In genomic region chr17:13888043-13888442, GRCh38 we compare ENCODE assay signal across 15 cellular contexts.
DNase-seq lines count a peak whose midpoint lies in the region; ATAC-seq and TF ChIP-seq lines count a peak whose summit lies in the region.
"Had no signal": no experiment of that assay in that cellular context is flagged by ENCODE, and none has a peak within 500 bp of the region (broad histone marks: within the 10 kb centered on the region; RNA-seq: fewer than 3 reads in every experiment).

No MANE protein-coding gene starts in this region.

- no peaks in the 10 kb centered on the region for H4K20me1 ChIP-seq in neural progenitor cell (ENCODE audit: low read depth)
- H4K20me1 ChIP-seq: BLaER1 treated with 17β-estradiol and CSF1 and Interleukin-3, amounts not matched to agents 10 nM and 100 nM had no signal

- no peak overlapping the region for H3K27ac Mint-ChIP-seq in neural progenitor cell
- H3K27ac Mint-ChIP-seq: activated CD8-positive, alpha-beta memory T cell treated with anti-CD3 and anti-CD28 coated beads, Interleukin-2, amount 10 ng/mL, durations not matched to agents 7 days and 5 days; stimulated activated memory B cell treated with anti-CD40 and anti-IgM and Interleukin-4, amounts not matched to agents 10 μg/mL and 1 μg/mL and 100 μg/mL, for 72 hours had no signal

- no peaks in the 10 kb centered on the region for H3K4me1 Mint-ChIP-seq in neural progenitor cell
- H3K4me1 Mint-ChIP-seq: activated CD8-positive, alpha-beta memory T cell treated with anti-CD3 and anti-CD28 coated beads, Interleukin-2, amount 10 ng/mL, durations not matched to agents 7 days and 5 days; stimulated activated memory B cell treated with anti-CD40 and anti-IgM and Interleukin-4, amounts not matched to agents 10 μg/mL and 1 μg/mL and 100 μg/mL, for 72 hours had no signal

- no peak overlapping the region for H3K14ac ChIP-seq in mesenchymal stem cell (ENCODE audit: low read length in 2 of 2)

- no peak overlapping the region for H3K4me3 ChIP-seq in BE2C (ENCODE audit: low read depth, low read length)
- H3K4me3 ChIP-seq in HFF-Myc (replicated peaks; ENCODE audit: low read depth, low read length) = no peak overlapping the region
- no peak overlapping the region for H3K4me3 ChIP-seq in mesenchymal stem cell (ENCODE audit: insufficient read depth in 1 of 2, low read depth in 1 of 2, low read length in 2 of 2)
- no peak overlapping the region for H3K4me3 ChIP-seq in neural progenitor cell
- H3K4me3 ChIP-seq: BLaER1 treated with 17β-estradiol and CSF1 and Interleukin-3, amounts not matched to agents 10 nM and 100 nM had no signal

- no peaks in the 10 kb centered on the region for H3K79me1 ChIP-seq in mesenchymal stem cell (replicated peaks; ENCODE audit: low read length, poor library complexity, severe bottlenecking)

- 68% methylated on average over 2 of the region's 2 CpGs for WGBS in mesenchymal stem cell

- H2BK15ac ChIP-seq in mesenchymal stem cell (ENCODE audit: low read depth, poor library complexity, severe bottlenecking) = no peak overlapping the region

- H2BK12ac ChIP-seq in mesenchymal stem cell (ENCODE audit: low read length in 2 of 2) = no peak overlapping the region

- no peaks in the 10 kb centered on the region for H3F3A ChIP-seq in neural progenitor cell (ENCODE audit: low read depth)

- H3K36me3 ChIP-seq in BE2C (no peaks in the 10 kb centered on the region), mesenchymal stem cell (ENCODE audit: control insufficient read depth in 1 of 2, insufficient read depth in 2 of 2, low read depth in 1 of 2, low read length in 2 of 2) (no peaks in the 10 kb centered on the region), neural progenitor cell (peaks cover 2% of the 10 kb centered on the region)

- no peak overlapping the region for H2BK120ac ChIP-seq in mesenchymal stem cell (ENCODE audit: low read depth, low read length)

- no peak overlapping the region for H4K8ac ChIP-seq in mesenchymal stem cell (ENCODE audit: low read length)

- no peak overlapping the region for H3K18ac ChIP-seq in mesenchymal stem cell (ENCODE audit: low read depth in 1 of 2, low read length in 2 of 2)

- DNase-seq in BE2C (peak; percentile 44), HFF-Myc (ENCODE audit: extremely low read depth, low read depth) (peak; percentile 2), dermis blood vessel endothelial cell (peak; percentile 0), mesenchymal stem cell (peak; percentile 34), neural progenitor cell (ENCODE audit: low spot score) (no peak), T-helper 1 cell (no peak)
- DNase-seq: activated CD4-positive, CD25-positive, alpha-beta regulatory T cell; activated CD8-positive, alpha-beta memory T cell treated with anti-CD3 and anti-CD28 coated beads, Interleukin-2, amount 10 ng/mL, durations not matched to agents 7 days and 5 days; NCI-H2107 had no signal

- H2BK5ac ChIP-seq in mesenchymal stem cell (ENCODE audit: low read depth, low read length, poor library complexity, severe bottlenecking) = no peak overlapping the region

- H3K4me1 ChIP-seq in BE2C (no peaks in the 10 kb centered on the region), mesenchymal stem cell (ENCODE audit: control insufficient read depth, insufficient read depth, low read depth, low read length) (no peaks in the 10 kb centered on the region), neural progenitor cell (no peaks in the 10 kb centered on the region)
- H3K4me1 ChIP-seq: BLaER1 treated with 17β-estradiol and CSF1 and Interleukin-3, amounts not matched to agents 10 nM and 100 nM had no signal

- H3K79me2 ChIP-seq in neural progenitor cell (ENCODE audit: low read depth) = no peaks in the 10 kb centered on the region

- peaks cover 2% of the 10 kb centered on the region for H3K36me3 Mint-ChIP-seq in neural progenitor cell
- H3K36me3 Mint-ChIP-seq: activated CD8-positive, alpha-beta memory T cell treated with anti-CD3 and anti-CD28 coated beads, Interleukin-2, amount 10 ng/mL, durations not matched to agents 7 days and 5 days; activated naive CD4-positive, alpha-beta T cell treated with anti-CD3 and anti-CD28 coated beads, Interleukin-2, amount 50 U/mL, for 72 hours had no signal

- no peak overlapping the region for H3K23ac ChIP-seq in mesenchymal stem cell (ENCODE audit: low read length in 2 of 2)

- H3K4me2 ChIP-seq in mesenchymal stem cell (ENCODE audit: low read length, poor library complexity, severe bottlenecking) (no peak overlapping the region), neural progenitor cell (no peak overlapping the region)
- H3K4me2 ChIP-seq: BLaER1 treated with 17β-estradiol and CSF1 and Interleukin-3, amounts not matched to agents 10 nM and 100 nM had no signal

- ATAC-seq in GM19467 (IDR thresholded peaks at IDR 0.05; ENCODE audit: unreplicated experiment) (no peak), GM18868 (IDR thresholded peaks at IDR 0.05; ENCODE audit: unreplicated experiment) (no peak)
- ATAC-seq: activated CD8-positive, alpha-beta memory T cell treated with anti-CD3 and anti-CD28 coated beads, Interleukin-2, amount 10 ng/mL, durations not matched to agents 7 days and 5 days; activated naive CD4-positive, alpha-beta T cell treated with anti-CD3 and anti-CD28 coated beads, Interleukin-2, amount 50 U/mL, for 72 hours; stimulated activated memory B cell treated with anti-CD40 and anti-IgM and Interleukin-4, amounts not matched to agents 10 μg/mL and 1 μg/mL and 100 μg/mL, for 72 hours had no signal

- H3K4ac ChIP-seq in mesenchymal stem cell (ENCODE audit: low read depth in 1 of 2, low read length in 2 of 2) = no peak overlapping the region

- H3K9ac ChIP-seq in mesenchymal stem cell (ENCODE audit: low read length) = no peak overlapping the region
- H3K9ac ChIP-seq in neural progenitor cell = no peak overlapping the region
- H3K9ac ChIP-seq: BLaER1 treated with 17β-estradiol and CSF1 and Interleukin-3, amounts not matched to agents 10 nM and 100 nM had no signal

- no peak overlapping the region for H4K91ac ChIP-seq in mesenchymal stem cell (ENCODE audit: low read length)

- no peak overlapping the region for H3K4me3 Mint-ChIP-seq in neural progenitor cell
- H3K4me3 Mint-ChIP-seq: activated CD8-positive, alpha-beta memory T cell treated with anti-CD3 and anti-CD28 coated beads, Interleukin-2, amount 10 ng/mL, durations not matched to agents 7 days and 5 days; stimulated activated memory B cell treated with anti-CD40 and anti-IgM and Interleukin-4, amounts not matched to agents 10 μg/mL and 1 μg/mL and 100 μg/mL, for 72 hours had no signal

- no peaks in the 10 kb centered on the region for H3K27me3 ChIP-seq in BE2C
- H3K27me3 ChIP-seq in mesenchymal stem cell (ENCODE audit: control insufficient read depth in 1 of 2, insufficient read depth in 1 of 2, low read length in 2 of 2) = no peaks in the 10 kb centered on the region
- no peaks in the 10 kb centered on the region for H3K27me3 ChIP-seq in neural progenitor cell
- H3K27me3 ChIP-seq: BLaER1 treated with 17β-estradiol and CSF1 and Interleukin-3, amounts not matched to agents 10 nM and 100 nM had no signal

- H3K9me3 Mint-ChIP-seq in neural progenitor cell = peaks cover 5% of the 10 kb centered on the region
- H3K9me3 Mint-ChIP-seq: activated naive CD4-positive, alpha-beta T cell treated with anti-CD3 and anti-CD28 coated beads, Interleukin-2, amount 50 U/mL, for 72 hours; stimulated activated memory B cell treated with anti-CD40 and anti-IgM and Interleukin-4, amounts not matched to agents 10 μg/mL and 1 μg/mL and 100 μg/mL, for 72 hours had no signal

- H3K27me3 Mint-ChIP-seq in neural progenitor cell (ENCODE audit: insufficient read depth, low read depth) = peaks cover 2% of the 10 kb centered on the region
- H3K27me3 Mint-ChIP-seq: activated CD8-positive, alpha-beta memory T cell treated with anti-CD3 and anti-CD28 coated beads, Interleukin-2, amount 10 ng/mL, durations not matched to agents 7 days and 5 days; stimulated activated memory B cell treated with anti-CD40 and anti-IgM and Interleukin-4, amounts not matched to agents 10 μg/mL and 1 μg/mL and 100 μg/mL, for 72 hours had no signal

- H3K27ac ChIP-seq in mesenchymal stem cell (ENCODE audit: low read length, poor library complexity, severe bottlenecking) (no peak overlapping the region), neural progenitor cell (no peak overlapping the region)
- H3K27ac ChIP-seq: BLaER1 treated with 17β-estradiol and CSF1 and Interleukin-3, amounts not matched to agents 10 nM and 100 nM; epithelial cell of prostate had no signal

- TF ChIP-seq CTCF in BE2C (IDR thresholded peaks at IDR 0.05; ENCODE audit: low read depth, low read length) (no peak), HFF-Myc (IDR thresholded peaks at IDR 0.05; ENCODE audit: low read depth, low read length, missing control alignments) (no peak), neural progenitor cell (IDR thresholded peaks at IDR 0.05) (no peak)

- no peaks in the 10 kb centered on the region for H3K9me3 ChIP-seq in BE2C
- H3K9me3 ChIP-seq in mesenchymal stem cell (ENCODE audit: control insufficient read depth, low read length) = no peaks in the 10 kb centered on the region
- no peaks in the 10 kb centered on the region for H3K9me3 ChIP-seq in neural progenitor cell (ENCODE audit: low read depth)

- H2AFZ ChIP-seq in mesenchymal stem cell (ENCODE audit: low read depth, low read length) (no peak overlapping the region), neural progenitor cell (replicated peaks) (no peak overlapping the region)

- H2AK5ac ChIP-seq in mesenchymal stem cell (ENCODE audit: low read length, severe bottlenecking) = no peak overlapping the region

Comparison
In these comparisons a context has a peak if more than half of its experiments do, and no peak if none do; other contexts are left out.
1. DNase-seq: peak in BE2C (single experiment), HFF-Myc (single experiment), dermis blood vessel endothelial cell (single experiment) and mesenchymal stem cell (single experiment); none in neural progenitor cell (single experiment) and T-helper 1 cell (0 of 5).